Comparison of ENCODE assay signal across 1 cellular context in genomic region chr20:44747166-44748004, GRCh38.
TF ChIP-seq lines count a peak whose summit lies in the region.

No MANE protein-coding gene starts in this region.

TF ChIP-seq in GM12878, 131 proteins besides CTCF, POLR2A, EP300 and RAD21 (continued from another document):
- TF ChIP-seq RUNX3 (IDR thresholded peaks at IDR 0.05; ENCODE audit: low read length) (peak; percentile 52), ZBED1 (IDR thresholded peaks at IDR 0.05; ENCODE audit: borderline replicate concordance) (no peak), SMC3 (IDR thresholded peaks at IDR 0.05; ENCODE audit: borderline replicate concordance, low read length) (peak; percentile 66; the same call in 1 of the 2 replicates)
TF ChIP-seq in GM12878: peak in this region for 2.
